Comparison of ENCODE assay signal across 8 cellular contexts in genomic region chr10:104337527-104337984, GRCh38. TPM values are rescaled to one million over a fixed set of nuclear protein-coding genes. Genes with fewer than 3 reads are reported as not detected.
DNase-seq lines count a peak whose midpoint lies in the region; ATAC-seq and TF ChIP-seq lines count a peak whose summit lies in the region.

No MANE protein-coding gene starts in this region.

- H3K4me3 Mint-ChIP-seq in activated naive CD4-positive, alpha-beta T cell treated with anti-CD3 and anti-CD28 coated beads, Interleukin-2, amount 50 U/mL, for 24 hours: peak overlapping the region; percentile 92

- ATAC-seq in HG02938 (IDR thresholded peaks at IDR 0.05; ENCODE audit: unreplicated experiment) (peak; percentile 44), upper lobe of right lung (peak; percentile 52)

- H3K36me3 Mint-ChIP-seq in activated naive CD4-positive, alpha-beta T cell treated with anti-CD3 and anti-CD28 coated beads, Interleukin-2, amount 50 U/mL, for 24 hours: no peaks in the 10 kb centered on the region

- peaks cover 5% of the 10 kb centered on the region for H3K4me1 ChIP-seq in colonic mucosa
- peaks cover 54% of the 10 kb centered on the region for H3K4me1 ChIP-seq in upper lobe of right lung

- H3K9me3 ChIP-seq in colonic mucosa (no peaks in the 10 kb centered on the region), upper lobe of right lung (no peaks in the 10 kb centered on the region)

- no peak for TF ChIP-seq CTCF in colonic mucosa (IDR thresholded peaks at IDR 0.05)
- no peak for TF ChIP-seq CTCF in upper lobe of right lung (IDR thresholded peaks at IDR 0.05)

- peak overlapping the region; percentile 100 for H3K27ac Mint-ChIP-seq in activated naive CD4-positive, alpha-beta T cell treated with anti-CD3 and anti-CD28 coated beads, Interleukin-2, amount 50 U/mL, for 24 hours

- DNase-seq in activated naive CD4-positive, alpha-beta T cell treated with Interleukin-2 at 50 U/mL for 16 hours: no peak
- DNase-seq in OCI-M2 (lab: John Stamatoyannopoulos, UW; ENCODE audit: unreplicated experiment): peak; percentile 49
- peak; percentile 50 for DNase-seq in colonic mucosa
- peak; percentile 54 to 63 for DNase-seq in lung microvascular endothelial cell (ENCODE audit: low read depth in 2 of 2)
- no peak for DNase-seq in upper lobe of right lung
- no peak for DNase-seq in COLO829 (ENCODE audit: low spot score)

- intact Hi-C loops in colonic mucosa (cut with DNase I) (no loop called here), upper lobe of right lung (cut with DNase I) (no loop called here)

- peak overlapping the region; percentile 80 to 83 for H3K9ac ChIP-seq in colonic mucosa (ENCODE audit: low read depth in 2 of 2, low read length in 2 of 2)

- H3K36me3 ChIP-seq in colonic mucosa (no peaks in the 10 kb centered on the region), upper lobe of right lung (peaks cover 4% of the 10 kb centered on the region)

- peaks cover 50% of the 10 kb centered on the region for H3K4me1 Mint-ChIP-seq in activated naive CD4-positive, alpha-beta T cell treated with anti-CD3 and anti-CD28 coated beads, Interleukin-2, amount 50 U/mL, for 24 hours

- H3K9me3 Mint-ChIP-seq in activated naive CD4-positive, alpha-beta T cell treated with anti-CD3 and anti-CD28 coated beads, Interleukin-2, amount 50 U/mL, for 24 hours: no peaks in the 10 kb centered on the region

- H3K27me3 Mint-ChIP-seq in activated naive CD4-positive, alpha-beta T cell treated with anti-CD3 and anti-CD28 coated beads, Interleukin-2, amount 50 U/mL, for 24 hours: no peaks in the 10 kb centered on the region

- H3K27me3 ChIP-seq in colonic mucosa: no peaks in the 10 kb centered on the region
- no peaks in the 10 kb centered on the region for H3K27me3 ChIP-seq in upper lobe of right lung

- peak overlapping the region; percentile 82 for H3K4me3 ChIP-seq in colonic mucosa
- peak overlapping the region; percentile 91 for H3K4me3 ChIP-seq in upper lobe of right lung

- H3K27ac ChIP-seq in colonic mucosa (peak overlapping the region; percentile 93), upper lobe of right lung (peak overlapping the region; percentile 97)

RNA-seq across cellular contexts. Expression of gene ITPRIP, which starts 0.7 kb away (rescaled TPM):
- total RNA-seq in colonic mucosa (1 to 10 TPM; 5.9 to 9.6 TPM), lung microvascular endothelial cell (24.6 and 35.5 TPM in 2 replicates), upper lobe of right lung (34.4 TPM)

RNA-seq across cellular contexts. Expression of gene CFAP58, which starts 16.1 kb away (rescaled TPM):
- total RNA-seq in colonic mucosa (under 1 TPM in 1 of 2 donors, not detected in 1; 0.11 TPM), lung microvascular endothelial cell (1.1 and 3.0 TPM in 2 replicates), upper lobe of right lung (0.14 TPM)

Comparison
In these comparisons a context has a peak if more than half of its experiments do, and no peak if none do; other contexts are left out.
1. DNase-seq: peak in OCI-M2 (single experiment), colonic mucosa (single experiment) and lung microvascular endothelial cell (2 of 2); none in activated naive CD4-positive, alpha-beta T cell treated with Interleukin-2 at 50 U/mL for 16 hours (single experiment), upper lobe of right lung (single experiment) and COLO829 (single experiment).